ENCODE assay signal across 8 cellular contexts in genomic region chrX:37348237-37349130, GRCh38. TPM values are rescaled to one million over a fixed set of nuclear protein-coding genes. Genes with fewer than 3 reads are reported as not detected.
DNase-seq lines count a peak whose midpoint lies in the region; ATAC-seq, FAIRE-seq and TF ChIP-seq lines count a peak whose summit lies in the region.

No MANE protein-coding gene starts in this region.

- no peaks in the 10 kb centered on the region for H3K4me1 ChIP-seq in kidney (ENCODE audit: control insufficient read depth in 1 of 2, insufficient read depth in 1 of 2, low read depth in 1 of 2, low read length in 2 of 2)

- DNase-seq in HT1080 (ENCODE audit: low read depth) (peak; percentile 31), MCF 10A (ENCODE audit: unreplicated experiment) (no peak), kidney (no peak), SK-N-DZ (ENCODE audit: low spot score) (no peak), GM03348 (ENCODE audit: low spot score) (no peak), NCI-H345 (lab: John Stamatoyannopoulos, UW) (no peak)
- DNase-seq in stimulated activated effector memory CD8-positive, alpha-beta T cell treated with anti-CD3 and anti-CD28 coated beads, Interleukin-12 subunit alpha, Interleukin-12 subunit beta, amount 100 ng/mL, for 72 hours (ENCODE audit: low spot score in 2 of 2): no peak

- peaks cover 56% of the 10 kb centered on the region for H3K27me3 Mint-ChIP-seq in MCF 10A (ENCODE audit: insufficient read depth, unreplicated experiment)

- peak; percentile 47 for FAIRE-seq in kidney (lab: Jason Lieb, UNC)

- H3K27ac Mint-ChIP-seq in MCF 10A (ENCODE audit: low read depth, unreplicated experiment): peak overlapping the region; percentile 89
- no peak overlapping the region for H3K27ac Mint-ChIP-seq in stimulated activated effector memory CD8-positive, alpha-beta T cell treated with anti-CD3 and anti-CD28 coated beads, Interleukin-12 subunit alpha, Interleukin-12 subunit beta, amount 100 ng/mL, for 72 hours

- intact Hi-C loops in MCF 10A (cut with micrococcal nuclease) (loop anchor here (10.0 kb wide), 1 partner anchor 136 kb away; no protein-coding TSS in a partner anchor), kidney (cut with DNase I) (no loop called here)

- H3K4me3 ChIP-seq in kidney (ENCODE audit: low read length in 2 of 2): peak overlapping the region; percentile 58 to 71

- peaks cover 22% of the 10 kb centered on the region for H3K4me1 Mint-ChIP-seq in MCF 10A (ENCODE audit: insufficient read depth, unreplicated experiment)
- H3K4me1 Mint-ChIP-seq in stimulated activated effector memory CD8-positive, alpha-beta T cell treated with anti-CD3 and anti-CD28 coated beads, Interleukin-12 subunit alpha, Interleukin-12 subunit beta, amount 100 ng/mL, for 72 hours: peaks cover 5% of the 10 kb centered on the region

- BruUV-seq in MCF 10A (replicated peaks; lab: Mats Ljungman, UMichigan): no TSS peak

- H3K36me3 ChIP-seq in kidney (ENCODE audit: control insufficient read depth in 1 of 2, insufficient read depth in 2 of 2, low read length in 2 of 2): no peaks in the 10 kb centered on the region

- CTCF ChIA-PET in MCF 10A (lab: Yijun Ruan, JAX): interaction anchor here (0.6 kb wide), 3 partner anchors 59 to 1577 kb away, joined by 3 read pairs; no protein-coding TSS in a partner anchor

- H3K27ac ChIP-seq in kidney (ENCODE audit: low read depth in 2 of 2, low read length in 2 of 2): peak overlapping the region; percentile 74 to 80

- TF ChIP-seq CTCF in MCF 10A (IDR thresholded peaks at IDR 0.05; ENCODE audit: unreplicated experiment): no peak
- no peak for TF ChIP-seq CTCF in kidney (IDR thresholded peaks at IDR 0.05; ENCODE audit: borderline replicate concordance, extremely low read depth, insufficient read depth)

- peaks cover 7% of the 10 kb centered on the region for H3K36me3 Mint-ChIP-seq in MCF 10A (ENCODE audit: insufficient read depth, unreplicated experiment)
- no peaks in the 10 kb centered on the region for H3K36me3 Mint-ChIP-seq in stimulated activated effector memory CD8-positive, alpha-beta T cell treated with anti-CD3 and anti-CD28 coated beads, Interleukin-12 subunit alpha, Interleukin-12 subunit beta, amount 100 ng/mL, for 72 hours

- H3K4me3 Mint-ChIP-seq in MCF 10A (ENCODE audit: unreplicated experiment): peak overlapping the region; percentile 89
- H3K4me3 Mint-ChIP-seq in stimulated activated effector memory CD8-positive, alpha-beta T cell treated with anti-CD3 and anti-CD28 coated beads, Interleukin-12 subunit alpha, Interleukin-12 subunit beta, amount 100 ng/mL, for 72 hours: peak overlapping the region; percentile 29

- ATAC-seq in stimulated activated effector memory CD8-positive, alpha-beta T cell treated with anti-CD3 and anti-CD28 coated beads, Interleukin-12 subunit alpha, Interleukin-12 subunit beta, amount 100 ng/mL, for 72 hours: no peak
- no peak for ATAC-seq in HG02970 (IDR thresholded peaks at IDR 0.05; ENCODE audit: low FRiP score, unreplicated experiment)

- no peaks in the 10 kb centered on the region for H3K9me3 ChIP-seq in kidney (ENCODE audit: control insufficient read depth in 1 of 2, low read length in 2 of 2)

- POLR2A ChIA-PET in MCF 10A (lab: Yijun Ruan, JAX): interaction anchor here (0.7 to 3.2 kb wide), 8 partner anchors 9 to 120 kb away, joined by 3 to 20 read pairs (median 4); no protein-coding TSS in a partner anchor

- H3K9me3 Mint-ChIP-seq in MCF 10A (ENCODE audit: unreplicated experiment): no peaks in the 10 kb centered on the region
- H3K9me3 Mint-ChIP-seq in stimulated activated effector memory CD8-positive, alpha-beta T cell treated with anti-CD3 and anti-CD28 coated beads, Interleukin-12 subunit alpha, Interleukin-12 subunit beta, amount 100 ng/mL, for 72 hours: no peaks in the 10 kb centered on the region

- no peak overlapping the region for H3K9ac ChIP-seq in kidney (ENCODE audit: low read length in 2 of 2)

RNA-seq across cellular contexts. Expression of gene PRRG1, which starts 0.7 kb away (rescaled TPM):
- total RNA-seq in HT1080 (2014; rRNA removed; shearing (Covaris generic)): 9.9 and 13.7 TPM in 2 replicates
- 11.0 and 15.7 TPM in 2 replicates for polyA plus RNA-seq in HT1080 (2015; cell fraction: cytosol; rRNA removed)
- polyA plus RNA-seq in HT1080 (2015; cell fraction: nucleus; rRNA removed): 13.1 and 16.0 TPM in 2 replicates
- 10.2 and 10.5 TPM in 2 replicates for total RNA-seq in MCF 10A (2022)
- total RNA-seq in kidney: 23.4 TPM
- 5.8 TPM for polyA plus RNA-seq in kidney (ENCODE audit: insufficient read depth, low read depth, low replicate concordance)
- polyA plus RNA-seq in SK-N-DZ (2014; cell fraction: cytosol; rRNA removed): 2.5 and 3.6 TPM in 2 replicates
- polyA plus RNA-seq in SK-N-DZ (2014; cell fraction: nucleus; rRNA removed): 1.5 and 2.1 TPM in 2 replicates
